ENCODE assay signal across 10 cellular contexts in the genomic region with DNA sequence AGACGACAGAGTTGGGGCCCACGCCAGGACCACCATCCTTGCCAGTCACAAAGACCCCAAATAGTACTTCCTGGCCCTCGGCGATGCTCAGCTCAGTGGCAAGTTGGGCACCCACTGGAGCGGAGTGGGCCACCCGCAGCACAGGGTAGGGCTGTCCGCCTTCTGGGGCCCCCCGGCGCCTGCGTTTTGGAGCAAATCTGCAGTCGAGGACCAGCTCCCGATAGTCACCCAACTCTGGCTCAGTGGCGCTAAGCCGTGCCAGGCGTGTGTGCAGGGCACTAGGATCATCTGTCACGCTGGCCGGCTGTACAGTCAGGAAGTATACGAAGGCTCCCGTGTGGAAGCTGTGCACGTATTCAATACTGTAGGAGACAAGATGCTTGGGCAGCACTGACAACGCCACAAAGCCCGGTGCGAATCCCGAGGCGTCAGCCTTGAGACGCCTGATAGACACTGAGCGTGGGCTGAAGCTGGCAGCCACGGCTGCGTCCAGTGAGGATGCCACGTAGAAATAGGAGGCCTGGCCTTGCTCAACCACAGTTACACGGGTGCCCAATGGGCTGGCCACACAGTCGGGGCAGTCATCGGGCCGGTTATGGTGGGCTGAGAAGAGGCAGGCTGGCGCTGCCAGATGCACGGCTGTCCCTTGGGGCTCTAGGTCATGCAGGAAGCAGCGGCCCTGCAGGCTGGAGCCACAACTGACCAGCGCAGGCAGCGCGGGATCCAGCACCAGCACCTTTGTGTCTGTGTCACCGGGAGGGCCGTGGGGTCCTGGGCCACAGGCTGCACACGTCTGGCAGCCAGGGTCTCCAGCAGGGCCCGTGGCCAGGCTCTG. TPM values are rescaled to one million over a fixed set of nuclear protein-coding genes. Genes with fewer than 3 reads are reported as not detected.
DNase-seq lines count a peak whose midpoint lies in the region; ATAC-seq and TF ChIP-seq lines count a peak whose summit lies in the region.
"Had no signal": no experiment of that assay in that cellular context is flagged by ENCODE, and none has a peak within 500 bp of the region (broad histone marks: within the 10 kb centered on the region; RNA-seq: fewer than 3 reads in every experiment).

No MANE protein-coding gene starts in this region.

- H3K9ac ChIP-seq in neuronal stem cell (ENCODE audit: low read depth, low read length, poor library complexity), result no peak overlapping the region

- H2AFZ ChIP-seq in OCI-LY7 (ENCODE audit: low read length) (no peak overlapping the region), neuronal stem cell (ENCODE audit: low read length) (peak overlapping the region; percentile 56)

- intact Hi-C loops in OCI-LY7 (cut with micrococcal nuclease; ENCODE audit: unreplicated experiment) (loop anchor here (5.0 kb wide), 1 partner anchor 45 kb away; the partner anchor contains the start of gene TRAIP), adrenal gland (cut with DNase I) (loop anchor here in 1 of 2 donors (10.0 kb wide), 1 partner anchor 98 kb away; the partner anchor contains the start of gene INKA1)

- H3K4ac ChIP-seq in neuronal stem cell (ENCODE audit: low read length), result no peak overlapping the region

- no TSS peak for BruUV-seq in OCI-LY7 (replicated peaks; lab: Mats Ljungman, UMichigan)

- H3K79me1 ChIP-seq in neuronal stem cell (ENCODE audit: low read depth, low read length), result no peaks in the 10 kb centered on the region

- CTCF ChIA-PET in OCI-LY7 (lab: Charles Lee; ENCODE audit: unreplicated experiment), result no interaction called here

- peak overlapping the region; percentile 82 for H2AK5ac ChIP-seq in neuronal stem cell (ENCODE audit: low read depth, low read length)

- H3K18ac ChIP-seq in neuronal stem cell (ENCODE audit: low read length), result peak overlapping the region; percentile 1

- no peak overlapping the region for H2BK5ac ChIP-seq in neuronal stem cell (ENCODE audit: low read length)

- no peak overlapping the region for H4K8ac ChIP-seq in neuronal stem cell (ENCODE audit: low read depth, low read length)

- POLR2A ChIA-PET in OCI-LY7 (lab: Charles Lee), result interaction anchor here (0.5 to 1.4 kb wide), 2 partner anchors 53 to 97 kb away, joined by 3 to 7 read pairs; no protein-coding TSS in a partner anchor

- no peaks in the 10 kb centered on the region for H3K79me2 ChIP-seq in OCI-LY7 (ENCODE audit: insufficient read depth, low read depth, low read length)

- TF ChIP-seq CTCF in OCI-LY7 (conservative IDR thresholded peaks at IDR 0.05; ENCODE audit: low read length), result no peak
- TF ChIP-seq CTCF in coronary artery (IDR thresholded peaks at IDR 0.05), result no peak
- TF ChIP-seq CTCF in adrenal gland (IDR thresholded peaks at IDR 0.05), result no peak

- no peak for DNase-seq in OCI-LY7 (ENCODE audit: low spot score)
- DNase-seq in coronary artery (ENCODE audit: low spot score), result no peak
- no peak for DNase-seq in neuronal stem cell (ENCODE audit: low spot score)
- no peak for DNase-seq in adrenal gland
- DNase-seq: DMS 273 treated with DMSO at 0.1 percent for 48 hours; IMR-90; stimulated activated CD4-positive, alpha-beta T cell treated with anti-CD3 and anti-CD28 coated beads, Interleukin-1b, Interleukin-23, amount 100 ng/mL, for 48 hours had no signal

- no peak overlapping the region for H4K91ac ChIP-seq in neuronal stem cell (ENCODE audit: low read depth, low read length, poor library complexity)

- no peak for TF ChIP-seq POLR2A in adrenal gland (IDR thresholded peaks at IDR 0.05)

- ATAC-seq in HG03159 (IDR thresholded peaks at IDR 0.05; ENCODE audit: unreplicated experiment), result no peak
- no peak for ATAC-seq in activated CD4-positive, CD25-positive, alpha-beta regulatory T cell treated with anti-CD3 and anti-CD28 coated beads, Interleukin-2, amount 50 U/mL, for 24 hours

- no peaks in the 10 kb centered on the region for H3K9me2 ChIP-seq in OCI-LY7 (ENCODE audit: insufficient read depth, low read length)

- H3K14ac ChIP-seq in neuronal stem cell (ENCODE audit: low read length), result no peak overlapping the region

- H4K20me1 ChIP-seq in OCI-LY7 (ENCODE audit: insufficient read depth, low read length), result no peaks in the 10 kb centered on the region

- peak overlapping the region; percentile 26 for H3K23ac ChIP-seq in neuronal stem cell (ENCODE audit: low read depth, low read length, poor library complexity)

- H3K9me3 ChIP-seq in OCI-LY7 (ENCODE audit: low read length) (no peaks in the 10 kb centered on the region), neuronal stem cell (replicated peaks in 1 of 2; ENCODE audit: control insufficient read depth in 2 of 2, insufficient read depth in 1 of 2, low read depth in 1 of 2, low read length in 2 of 2) (no peaks in the 10 kb centered on the region), adrenal gland (replicated peaks in 1 of 3) (no peaks in the 10 kb centered on the region)

- no peak overlapping the region for H3K4me3 ChIP-seq in OCI-LY7 (ENCODE audit: low read depth, low read length, poor library complexity, severe bottlenecking)
- peak overlapping the region; percentile 66 for H3K4me3 ChIP-seq in coronary artery
- no peak overlapping the region for H3K4me3 ChIP-seq in neuronal stem cell (ENCODE audit: low read length in 2 of 2)
- no peak overlapping the region for H3K4me3 ChIP-seq in adrenal gland

- H3K27me3 ChIP-seq in neuronal stem cell (ENCODE audit: control insufficient read depth in 3 of 3, insufficient read depth in 3 of 3, low read depth in 1 of 3, low read length in 3 of 3), result peaks cover 0 to 2% (median 0%) of the 10 kb centered on the region in 3 experiments
- H3K27me3 ChIP-seq in adrenal gland, result no peaks in the 10 kb centered on the region

- no peaks in the 10 kb centered on the region for H3K36me3 ChIP-seq in OCI-LY7 (ENCODE audit: insufficient read depth, low read length)
- H3K36me3 ChIP-seq in neuronal stem cell (replicated peaks in 1 of 2; ENCODE audit: control insufficient read depth in 2 of 2, insufficient read depth in 2 of 2, low read length in 2 of 2), result no peaks in the 10 kb centered on the region
- no peaks in the 10 kb centered on the region for H3K36me3 ChIP-seq in adrenal gland (replicated peaks in 1 of 2)

- WGBS in neuronal stem cell (ENCODE audit: extremely low coverage in 2 of 2, insufficient read length in 2 of 2, insufficient replicate concordance in 1 of 2), 2 donors, result no CpG with 5 or more reads among the region's 44 CpGs
- WGBS in adrenal gland, 4 donors, result 87 to 95% (median 93%) methylated on average over 4 to 44 of the region's 44 CpGs

- peak overlapping the region; percentile 24 for H2BK12ac ChIP-seq in neuronal stem cell (ENCODE audit: low read length)

- no peak overlapping the region for H2BK120ac ChIP-seq in neuronal stem cell (ENCODE audit: low read depth, low read length)

- H3K4me2 ChIP-seq in OCI-LY7 (ENCODE audit: low read length), result peak overlapping the region; percentile 19; the same call in 1 of the 2 replicates
- H3K4me2 ChIP-seq in neuronal stem cell (ENCODE audit: insufficient read depth, low read length, poor library complexity, severe bottlenecking), result no peak overlapping the region

- H3K4me1 ChIP-seq in OCI-LY7 (ENCODE audit: insufficient read depth, low read length, poor library complexity, severe bottlenecking) (peaks cover 27% of the 10 kb centered on the region), neuronal stem cell (ENCODE audit: control insufficient read depth in 2 of 2, insufficient read depth in 1 of 2, low read depth in 1 of 2, low read length in 2 of 2) (peaks cover 0 to 3% of the 10 kb centered on the region in 2 donors), adrenal gland (replicated peaks in 1 of 2) (no peaks in the 10 kb centered on the region)

- H2BK15ac ChIP-seq in neuronal stem cell (ENCODE audit: low read length), result peak overlapping the region; percentile 81

- H3K27ac ChIP-seq in OCI-LY7 (ENCODE audit: low read depth, low read length, poor library complexity, severe bottlenecking), result no peak overlapping the region
- H3K27ac ChIP-seq in coronary artery, result no peak overlapping the region
- no peak overlapping the region for H3K27ac ChIP-seq in neuronal stem cell (replicated peaks; ENCODE audit: low read length)
- H3K27ac ChIP-seq in adrenal gland, result no peak overlapping the region

RNA-seq across cellular contexts. Expression of gene MST1R, which starts 0.9 kb away (rescaled TPM):
- 0.05 and 0.82 TPM in 2 replicates for total RNA-seq in OCI-LY7 (2014; rRNA removed; shearing (Covaris generic))
- total RNA-seq in OCI-LY7 (2022) (0.17 and 0.38 TPM in 2 replicates), adrenal gland (1 to 10 TPM in 1 of 8 donors, under 1 TPM in 6, not detected in 1; 0.40 to 1.2 (median 0.65) TPM)
- polyA plus RNA-seq in neuronal stem cell (2013, experiment 1 of 2), result 0.81 TPM
- polyA plus RNA-seq in neuronal stem cell (2013, experiment 2 of 2), result 0.64 TPM
- 1 to 10 TPM in 2 of 3 donors, under 1 TPM in 1; 0.18 to 2.5 (median 2.0) TPM for polyA plus RNA-seq in adrenal gland

RNA-seq across cellular contexts. Expression of gene MON1A, which starts 26.9 kb away (rescaled TPM):
- 6.7 and 7.3 TPM in 2 replicates for total RNA-seq in OCI-LY7 (2014; rRNA removed; shearing (Covaris generic))
- total RNA-seq in OCI-LY7 (2022) (10.4 and 11.3 TPM in 2 replicates), adrenal gland (10 to 100 TPM; 11.5 to 21.1 (median 14.3) TPM)
- polyA plus RNA-seq in neuronal stem cell (2013, experiment 1 of 2), result 5.6 TPM
- polyA plus RNA-seq in neuronal stem cell (2013, experiment 2 of 2), result 5.6 TPM
- polyA plus RNA-seq in adrenal gland, result 10 to 100 TPM; 10.6 to 14.2 (median 12.9) TPM

RNA-seq across cellular contexts. Expression of gene CAMKV, which starts 33.0 kb away (rescaled TPM):
- total RNA-seq in OCI-LY7 (2014; rRNA removed; shearing (Covaris generic)), result not detected in 2 replicates
- total RNA-seq in OCI-LY7 (2022) (0.37 and 0.63 TPM in 2 replicates), adrenal gland (1 to 10 TPM in 2 of 8 donors, under 1 TPM in 2, not detected in 4; 0.27 to 1.5 (median 0.87) TPM)
- polyA plus RNA-seq in neuronal stem cell (2013, experiment 1 of 2), result 10.0 TPM
- 9.6 TPM for polyA plus RNA-seq in neuronal stem cell (2013, experiment 2 of 2)
- polyA plus RNA-seq in adrenal gland, result 1 to 10 TPM in 1 of 3 donors, under 1 TPM in 2; 0.27 to 1.1 (median 0.55) TPM
- total RNA-seq: dermis microvascular lymphatic vessel endothelial cell, IMR-90 had no signal
- polyA plus RNA-seq: IMR-90 had no signal

RNA-seq across cellular contexts. Expression of gene RBM6, which starts 37.2 kb away (rescaled TPM):
- total RNA-seq in OCI-LY7 (2014; rRNA removed; shearing (Covaris generic)), result 83.7 and 134 TPM in 2 replicates
- 173 and 185 TPM in 2 replicates for total RNA-seq in OCI-LY7 (2022)
- polyA plus RNA-seq in neuronal stem cell (2013, experiment 1 of 2), result 86.7 TPM
- polyA plus RNA-seq in neuronal stem cell (2013, experiment 2 of 2), result 85.7 TPM
- total RNA-seq in adrenal gland, result 100 to 1,000 TPM in 2 of 8 donors, 10 to 100 TPM in 6; 34.8 to 105 (median 67.6) TPM
- 100 to 1,000 TPM in 2 of 3 donors, 10 to 100 TPM in 1; 54.6 to 700 (median 224) TPM for polyA plus RNA-seq in adrenal gland

RNA-seq across cellular contexts. Expression of gene TRAIP, which starts 46.4 kb away (rescaled TPM):
- 24.4 and 38.6 TPM in 2 replicates for total RNA-seq in OCI-LY7 (2014; rRNA removed; shearing (Covaris generic))
- 41.8 and 48.9 TPM in 2 replicates for total RNA-seq in OCI-LY7 (2022)
- polyA plus RNA-seq in neuronal stem cell (2013, experiment 1 of 2), result 19.8 TPM
- polyA plus RNA-seq in neuronal stem cell (2013, experiment 2 of 2), result 20.0 TPM
- total RNA-seq in adrenal gland, result 1 to 10 TPM in 7 of 8 donors, under 1 TPM in 1; 0.60 to 6.3 (median 2.2) TPM
- 1 to 10 TPM; 2.1 to 3.3 (median 2.2) TPM for polyA plus RNA-seq in adrenal gland
